ENCODE assay signal across 2 cellular contexts in genomic region chr3:65252914-65253313, GRCh38.
DNase-seq lines count a peak whose midpoint lies in the region; ATAC-seq, FAIRE-seq and TF ChIP-seq lines count a peak whose summit lies in the region.
"Not testable (repeated sequence)": the region's sequence is repeated elsewhere in the genome, so short reads cannot be mapped to it uniquely, and the experiment has no call there.

No MANE protein-coding gene starts in this region.

- not testable (repeated sequence) for H3K9me1 ChIP-seq in K562 (ENCODE audit: control insufficient read depth, insufficient read depth, low read length)

- not testable (repeated sequence) for H3K27ac ChIP-seq in HEK293 (ENCODE audit: extremely low read depth, low read depth, low read length); K562 (ENCODE audit: extremely low read depth, low read depth, low read length)

- H3K9ac ChIP-seq in K562 (ENCODE audit: insufficient read depth in 1 of 2, low read depth in 2 of 2, low read length in 2 of 2) = not testable (repeated sequence)

- not testable (repeated sequence) for H3K4me2 ChIP-seq in K562 (ENCODE audit: insufficient read depth, low read length)

- not testable (repeated sequence) for BruUV-seq in K562 (replicated peaks; lab: Mats Ljungman, UMichigan)

- not testable (repeated sequence) for TF ChIP-seq POLR2A in K562 (conservative IDR thresholded peaks at IDR 0.05)

- not testable (repeated sequence) for TF ChIP-seq EP300 in K562 (IDR thresholded peaks at IDR 0.05; ENCODE audit: low read length)

- H3K9me3 ChIP-seq in HEK293 (ENCODE audit: control insufficient read depth, insufficient read depth, low read depth, low read length); K562 (replicated peaks; ENCODE audit: control insufficient read depth, insufficient read depth, low read depth, low read length): not testable (repeated sequence)

- POLR2A ChIA-PET in HEK293 (lab: Yijun Ruan, JAX) = interaction anchor here (0.5 kb wide), 1 partner anchor 596 kb away, joined by 3 read pairs; no protein-coding TSS in a partner anchor
- POLR2A ChIA-PET in K562 (lab: Yijun Ruan, JAX) = not testable (repeated sequence)

- not testable (repeated sequence) for DNase-seq in K562 (ENCODE audit: extremely low read depth in 1 of 4, low spot score in 3 of 4)

- WGBS in K562 (ENCODE audit: insufficient coverage, low coverage, missing lambda C conversion rate) = 11% methylated on average over 2 of the region's 3 CpGs

- CTCF ChIA-PET in HEK293 (lab: Yijun Ruan, JAX); K562 (lab: Yijun Ruan, JAX; ENCODE audit: low intra/inter-chr PET ratio): not testable (repeated sequence)

- not testable (repeated sequence) for H3K4me1 ChIP-seq in HEK293 (ENCODE audit: control insufficient read depth, insufficient read depth, low read length); K562 (replicated peaks in 1 of 2; ENCODE audit: control insufficient read depth in 2 of 2, insufficient read depth in 2 of 2, low read length in 2 of 2)

- H3K36me3 ChIP-seq in HEK293 (ENCODE audit: control insufficient read depth in 2 of 2, insufficient read depth in 1 of 2, low read length in 2 of 2); K562 (ENCODE audit: control insufficient read depth, insufficient read depth, low read length): not testable (repeated sequence)

- H3K4me3 ChIP-seq in HEK293 (ENCODE audit: low read depth, low read length); K562: not testable (repeated sequence)

- FAIRE-seq in K562 (lab: Jason Lieb, UNC) = not testable (repeated sequence)

- TF ChIP-seq RAD21 in K562 (CRISPR knock-in tag; conservative IDR thresholded peaks at IDR 0.05 in 1 of 2, IDR thresholded peaks at IDR 0.05 in 1 of 2) = not testable (repeated sequence)

- not testable (repeated sequence) for H3K79me2 ChIP-seq in K562 (ENCODE audit: control insufficient read depth, insufficient read depth, low read length)

- not testable (repeated sequence) for H3K27me3 ChIP-seq in K562 (ENCODE audit: control insufficient read depth in 2 of 2, insufficient read depth in 2 of 2, low read length in 2 of 2)

- in situ Hi-C loops in K562 (cut with MboI) = not testable (repeated sequence)

- not testable (repeated sequence) for ATAC-seq in K562

- intact Hi-C loops in K562 (cut with micrococcal nuclease) = not testable (repeated sequence)

- H2AFZ ChIP-seq in K562 (ENCODE audit: low read depth, low read length) = not testable (repeated sequence)

- not testable (repeated sequence) for H4K20me1 ChIP-seq in K562 (replicated peaks; ENCODE audit: control insufficient read depth, insufficient read depth, low read length)

- TF ChIP-seq CTCF in HEK293 (tag by site-specific recombination; IDR thresholded peaks at IDR 0.05); K562 (IDR thresholded peaks at IDR 0.05 in 2 of 3, conservative IDR thresholded peaks at IDR 0.05 in 1 of 3; ENCODE audit: insufficient read depth in 2 of 3, low read depth in 1 of 3, low read length in 3 of 3): not testable (repeated sequence)

TF ChIP-seq in HEK293, 187 proteins besides CTCF, POLR2A, EP300 and RAD21:
- peak; percentile 63; the same call in 1 of the 2 replicates for TF ChIP-seq ZNF146 (tag by site-specific recombination; IDR thresholded peaks at IDR 0.05)

TF ChIP-seq in K562, 482 proteins besides CTCF, POLR2A, EP300 and RAD21:
- TF ChIP-seq ZNF146 (CRISPR knock-in tag; IDR thresholded peaks at IDR 0.05; ENCODE audit: unreplicated experiment) = peak; percentile 58
